In genomic region chr5:172418847-172419810, GRCh38 we compare ENCODE assay signal across 12 cellular contexts. TPM values are rescaled to one million over a fixed set of nuclear protein-coding genes. Genes with fewer than 3 reads are reported as not detected.
DNase-seq lines count a peak whose midpoint lies in the region; ATAC-seq and TF ChIP-seq lines count a peak whose summit lies in the region.
"Had no signal": no experiment of that assay in that cellular context is flagged by ENCODE, and none has a peak within 500 bp of the region (broad histone marks: within the 10 kb centered on the region; RNA-seq: fewer than 3 reads in every experiment).

No MANE protein-coding gene starts in this region.

- peaks cover 51% of the 10 kb centered on the region for H3K4me1 Mint-ChIP-seq in CD14-positive monocyte
- H3K4me1 Mint-ChIP-seq in CD4-positive, alpha-beta memory T cell = peaks cover 0 to 5% (median 0%) of the 10 kb centered on the region in 4 donors
- H3K4me1 Mint-ChIP-seq: naive B cell had no signal

- H3K9ac ChIP-seq in adipocyte (ENCODE audit: low read length) = peak overlapping the region; percentile 80
- no peak overlapping the region for H3K9ac ChIP-seq in rectal smooth muscle tissue (ENCODE audit: low read length)

- H3K4me3 Mint-ChIP-seq in CD14-positive monocyte = no peak overlapping the region
- peak overlapping the region in 1 of 8 donors; percentile 2 for H3K4me3 Mint-ChIP-seq in CD4-positive, alpha-beta memory T cell
- H3K4me3 Mint-ChIP-seq: naive B cell had no signal

- peaks cover 3 to 4% (median 4%) of the 10 kb centered on the region in 3 donors for H3K27me3 Mint-ChIP-seq in CD14-positive monocyte (ENCODE audit: low read depth in 3 of 3)
- H3K27me3 Mint-ChIP-seq in CD4-positive, alpha-beta memory T cell = peaks cover 1 to 7% of the 10 kb centered on the region in 2 donors

- no peak for TF ChIP-seq CTCF in CD14-positive monocyte (IDR thresholded peaks at IDR 0.05)
- TF ChIP-seq CTCF in heart left ventricle (IDR thresholded peaks at IDR 0.05) = no peak

- intact Hi-C loops in CD14-positive monocyte (cut with micrococcal nuclease) (no loop called here), heart left ventricle (cut with DNase I) (no loop called here)
- intact Hi-C loops in CD4-positive, alpha-beta memory T cell (cut with micrococcal nuclease) = no loop called here

- CTCF ChIA-PET in CD4-positive, alpha-beta memory T cell (lab: Charles Lee; ENCODE audit: partially characterized antibody) = no interaction called here

- DNase-seq in CD14-positive monocyte (ENCODE audit: low spot score) = no peak
- DNase-seq in adipocyte (ENCODE audit: low read depth) = no peak
- DNase-seq in heart left ventricle = peak in 3 of 5 donors; percentile 45 to 63 (median 63)
- DNase-seq in HK-2 (ENCODE audit: unreplicated experiment) = no peak
- no peak for DNase-seq in NCI-H510A (lab: John Stamatoyannopoulos, UW)
- no peak for DNase-seq in CD4-positive, alpha-beta memory T cell
- DNase-seq: COR-L47, naive B cell had no signal

- peaks cover 0 to 2% of the 10 kb centered on the region in 2 donors for H3K36me3 Mint-ChIP-seq in CD14-positive monocyte
- H3K36me3 Mint-ChIP-seq in CD4-positive, alpha-beta memory T cell = no peaks in the 10 kb centered on the region
- H3K36me3 Mint-ChIP-seq: naive B cell had no signal

- POLR2A ChIA-PET in CD4-positive, alpha-beta memory T cell (lab: Charles Lee; ENCODE audit: partially characterized antibody) = no interaction called here

- peak in 2 of 4 donors; percentile 8 to 17 for ATAC-seq in heart left ventricle
- ATAC-seq in HG03439 (IDR thresholded peaks at IDR 0.05; ENCODE audit: unreplicated experiment) = no peak
- ATAC-seq: HCT116 had no signal

- H3K4me3 ChIP-seq in adipocyte (ENCODE audit: low read length) (peak overlapping the region; percentile 43), heart left ventricle (peak overlapping the region in 1 of 12 donors; percentile 11), rectal smooth muscle tissue (ENCODE audit: low read length) (peak overlapping the region; percentile 7)
- no peak overlapping the region for H3K4me3 ChIP-seq in CD4-positive, alpha-beta memory T cell (ENCODE audit: low read length in 2 of 2)

- peaks cover 0 to 2% (median 0%) of the 10 kb centered on the region in 7 donors for H3K9me3 Mint-ChIP-seq in CD14-positive monocyte
- no peaks in the 10 kb centered on the region for H3K9me3 Mint-ChIP-seq in CD4-positive, alpha-beta memory T cell
- H3K9me3 Mint-ChIP-seq: activated T-helper 2 cell treated with anti-CD3 and anti-CD28 coated beads, Interferon-gamma antibody, Interleukin-2, Interleukin-4, amounts not matched to agents 10 μg/mL and 5 μg/mL and 100 μg/mL, durations not matched to agents 14 hours and 24 hours and 36 hours had no signal

- 65 to 87% (median 76%) methylated on average over 20 of the region's 20 CpGs for WGBS in heart left ventricle, 4 donors

- H3K27me3 ChIP-seq in adipocyte (replicated peaks; ENCODE audit: control insufficient read depth, insufficient read depth, low read length) = no peaks in the 10 kb centered on the region
- no peaks in the 10 kb centered on the region for H3K27me3 ChIP-seq in heart left ventricle
- no peaks in the 10 kb centered on the region for H3K27me3 ChIP-seq in rectal smooth muscle tissue (ENCODE audit: control insufficient read depth, insufficient read depth, low read length)
- H3K27me3 ChIP-seq in CD4-positive, alpha-beta memory T cell (ENCODE audit: insufficient read depth, low read length) = no peaks in the 10 kb centered on the region

- H3K27ac ChIP-seq in heart left ventricle (peak overlapping the region; percentile 19 to 88 (median 69)), rectal smooth muscle tissue (ENCODE audit: low read depth, low read length) (peak overlapping the region; percentile 89)
- no peak overlapping the region for H3K27ac ChIP-seq in CD4-positive, alpha-beta memory T cell (ENCODE audit: low read depth, low read length)

- H3K27ac Mint-ChIP-seq in CD14-positive monocyte = peak overlapping the region in 5 of 7 donors; percentile 38 to 85 (median 51)
- no peak overlapping the region for H3K27ac Mint-ChIP-seq in CD4-positive, alpha-beta memory T cell
- H3K27ac Mint-ChIP-seq: activated T-helper 2 cell treated with anti-CD3 and anti-CD28 coated beads, Interferon-gamma antibody, Interleukin-2, Interleukin-4, amounts not matched to agents 10 μg/mL and 5 μg/mL and 100 μg/mL, durations not matched to agents 14 hours and 24 hours and 36 hours had no signal

- H3K36me3 ChIP-seq in adipocyte (ENCODE audit: control insufficient read depth, insufficient read depth, low read length, severe bottlenecking) (peaks cover 20% of the 10 kb centered on the region), heart left ventricle (peaks cover 0 to 22% (median 0%) of the 10 kb centered on the region in 9 donors), rectal smooth muscle tissue (ENCODE audit: control insufficient read depth, insufficient read depth, low read length) (no peaks in the 10 kb centered on the region)
- no peaks in the 10 kb centered on the region for H3K36me3 ChIP-seq in CD4-positive, alpha-beta memory T cell (ENCODE audit: insufficient read depth, low read length)

- H3K4me1 ChIP-seq in adipocyte (ENCODE audit: control insufficient read depth, insufficient read depth, low read length) = peaks cover 75% of the 10 kb centered on the region
- H3K4me1 ChIP-seq in heart left ventricle = peaks cover 0 to 67% (median 28%) of the 10 kb centered on the region in 12 donors
- peaks cover 49% of the 10 kb centered on the region for H3K4me1 ChIP-seq in rectal smooth muscle tissue (ENCODE audit: control insufficient read depth, insufficient read depth, low read length)
- no peaks in the 10 kb centered on the region for H3K4me1 ChIP-seq in CD4-positive, alpha-beta memory T cell (ENCODE audit: insufficient read depth, low read length)

- no peaks in the 10 kb centered on the region for H3K9me3 ChIP-seq in adipocyte (ENCODE audit: control insufficient read depth, low read length)
- H3K9me3 ChIP-seq in heart left ventricle = no peaks in the 10 kb centered on the region
- H3K9me3 ChIP-seq in CD4-positive, alpha-beta memory T cell (ENCODE audit: control insufficient read depth in 1 of 2, low read length in 2 of 2) = no peaks in the 10 kb centered on the region

- TF ChIP-seq POLR2A in heart left ventricle (IDR thresholded peaks at IDR 0.05) = no peak

RNA-seq across cellular contexts. Expression of gene SH3PXD2B, which starts 35.2 kb away (rescaled TPM):
- under 1 TPM; 0.19 to 0.31 TPM for polyA plus RNA-seq in CD14-positive monocyte
- 10 to 100 TPM in 2 of 9 donors, 1 to 10 TPM in 7; 3.3 to 22.7 (median 8.4) TPM for total RNA-seq in heart left ventricle
- polyA plus RNA-seq in heart left ventricle = 1 to 10 TPM; 1.1 to 6.9 TPM
- total RNA-seq in CD4-positive, alpha-beta memory T cell = under 1 TPM; 0.19 to 0.38 TPM
- polyA plus RNA-seq in CD4-positive, alpha-beta memory T cell = not detected

Comparison
In these comparisons a context has a peak if more than half of its experiments do, and no peak if none do; other contexts are left out.
1. DNase-seq: peak in heart left ventricle (3 of 5); none in CD14-positive monocyte (single experiment), adipocyte (single experiment), HK-2 (single experiment), NCI-H510A (single experiment) and CD4-positive, alpha-beta memory T cell (0 of 5).
2. H3K27ac Mint-ChIP-seq: peak in CD14-positive monocyte (5 of 7); none in CD4-positive, alpha-beta memory T cell (0 of 7).
3. H3K4me3 ChIP-seq: peak in adipocyte (single experiment) and rectal smooth muscle tissue (single experiment); none in CD4-positive, alpha-beta memory T cell (0 of 2).